Comparison of ENCODE assay signal across 8 cellular contexts in genomic region chr4:120063711-120064110, GRCh38. TPM values are rescaled to one million over a fixed set of nuclear protein-coding genes. Genes with fewer than 3 reads are reported as not detected.
DNase-seq lines count a peak whose midpoint lies in the region; ATAC-seq and TF ChIP-seq lines count a peak whose summit lies in the region.
"Not testable (repeated sequence)": the region's sequence is repeated elsewhere in the genome, so short reads cannot be mapped to it uniquely, and the experiment has no call there.

No MANE protein-coding gene starts in this region.

- H3F3A ChIP-seq in GM23338 (replicated peaks; ENCODE audit: low read depth), result not testable (repeated sequence)

- H3K4me2 ChIP-seq in GM23338 (peak overlapping the region; percentile 91; the same call in 1 of the 2 replicates), OCI-LY7 (ENCODE audit: low read length) (peak overlapping the region; percentile 80)

- not testable (repeated sequence) for H2AFZ ChIP-seq in GM23338; OCI-LY7 (ENCODE audit: low read length)

- peaks cover 30% of the 10 kb centered on the region for H4K20me1 ChIP-seq in GM23338 (replicated peaks; ENCODE audit: insufficient read depth)
- peaks cover 38% of the 10 kb centered on the region for H4K20me1 ChIP-seq in OCI-LY7 (ENCODE audit: insufficient read depth, low read length)

- H3K27ac Mint-ChIP-seq in GM23338 (peak overlapping the region; percentile 76), chondrocyte (ENCODE audit: unreplicated experiment) (peak overlapping the region; percentile 24)
- not testable (repeated sequence) for H3K27ac Mint-ChIP-seq in activated CD4-positive, alpha-beta T cell treated with anti-CD3 and anti-CD28 coated beads, Interleukin-2, amount 10 ng/mL, durations not matched to agents 24 days and 14 days
- H3K27ac Mint-ChIP-seq in activated naive CD4-positive, alpha-beta T cell treated with anti-CD3 and anti-CD28 coated beads, Interleukin-2, amount 10 ng/mL, durations not matched to agents 7 days and 5 days, result peak overlapping the region; percentile 35
- peak overlapping the region in 6 of 9 donors; percentile 16 to 97 (median 32) for H3K27ac Mint-ChIP-seq in naive thymus-derived CD4-positive, alpha-beta T cell
- H3K27ac Mint-ChIP-seq in stimulated activated memory B cell treated with anti-CD40 and anti-IgM and Interleukin-4, amounts not matched to agents 10 μg/mL and 1 μg/mL and 100 μg/mL, for 72 hours, result peak overlapping the region; percentile 1

- H3K27ac ChIP-seq in GM23338 (ENCODE audit: low read depth); OCI-LY7 (ENCODE audit: low read depth, low read length, poor library complexity, severe bottlenecking); naive thymus-derived CD4-positive, alpha-beta T cell (ENCODE audit: low read depth, low read length): not testable (repeated sequence)

- H3K9me3 ChIP-seq in BE2C; OCI-LY7 (ENCODE audit: low read length); naive thymus-derived CD4-positive, alpha-beta T cell (ENCODE audit: control insufficient read depth in 2 of 3, low read length in 3 of 3): not testable (repeated sequence)

- POLR2A ChIA-PET in OCI-LY7 (lab: Charles Lee), result interaction anchor here (1.2 kb wide), 1 partner anchor 68 kb away, joined by 6 read pairs; no protein-coding TSS in a partner anchor
- POLR2A ChIA-PET in naive thymus-derived CD4-positive, alpha-beta T cell (lab: Charles Lee), result not testable (repeated sequence)

- not testable (repeated sequence) for BruUV-seq in OCI-LY7 (replicated peaks; lab: Mats Ljungman, UMichigan)

- CTCF ChIA-PET in OCI-LY7 (lab: Charles Lee; ENCODE audit: unreplicated experiment); activated naive CD4-positive, alpha-beta T cell treated with anti-CD3 and anti-CD28 coated beads, Interleukin-2, amount 10 ng/mL, durations not matched to agents 7 days and 5 days (lab: Charles Lee); naive thymus-derived CD4-positive, alpha-beta T cell (lab: Charles Lee): not testable (repeated sequence)

- peaks cover 60% of the 10 kb centered on the region for H3K36me3 Mint-ChIP-seq in GM23338 (ENCODE audit: low read depth)
- peaks cover 47% of the 10 kb centered on the region for H3K36me3 Mint-ChIP-seq in activated CD4-positive, alpha-beta T cell treated with anti-CD3 and anti-CD28 coated beads, Interleukin-2, amount 10 ng/mL, durations not matched to agents 24 days and 14 days (ENCODE audit: low read depth)
- peaks cover 49% of the 10 kb centered on the region for H3K36me3 Mint-ChIP-seq in activated naive CD4-positive, alpha-beta T cell treated with anti-CD3 and anti-CD28 coated beads, Interleukin-2, amount 10 ng/mL, durations not matched to agents 7 days and 5 days
- not testable (repeated sequence) for H3K36me3 Mint-ChIP-seq in chondrocyte (ENCODE audit: low read depth)
- H3K36me3 Mint-ChIP-seq in naive thymus-derived CD4-positive, alpha-beta T cell, result peaks cover 4 to 22% (median 16%) of the 10 kb centered on the region in 5 donors
- H3K36me3 Mint-ChIP-seq in stimulated activated memory B cell treated with anti-CD40 and anti-IgM and Interleukin-4, amounts not matched to agents 10 μg/mL and 1 μg/mL and 100 μg/mL, for 72 hours, result peaks cover 12% of the 10 kb centered on the region

- H3K4me1 Mint-ChIP-seq in GM23338, result peaks cover 38% of the 10 kb centered on the region
- H3K4me1 Mint-ChIP-seq in activated CD4-positive, alpha-beta T cell treated with anti-CD3 and anti-CD28 coated beads, Interleukin-2, amount 10 ng/mL, durations not matched to agents 24 days and 14 days, result peaks cover 41% of the 10 kb centered on the region
- H3K4me1 Mint-ChIP-seq in activated naive CD4-positive, alpha-beta T cell treated with anti-CD3 and anti-CD28 coated beads, Interleukin-2, amount 10 ng/mL, durations not matched to agents 7 days and 5 days, result peaks cover 60% of the 10 kb centered on the region
- H3K4me1 Mint-ChIP-seq in chondrocyte (ENCODE audit: low read depth), result peaks cover 30% of the 10 kb centered on the region
- H3K4me1 Mint-ChIP-seq in naive thymus-derived CD4-positive, alpha-beta T cell, result peaks cover 22 to 59% (median 52%) of the 10 kb centered on the region in 7 donors
- H3K4me1 Mint-ChIP-seq in stimulated activated memory B cell treated with anti-CD40 and anti-IgM and Interleukin-4, amounts not matched to agents 10 μg/mL and 1 μg/mL and 100 μg/mL, for 72 hours, result peaks cover 16% of the 10 kb centered on the region

- intact Hi-C loops in OCI-LY7 (cut with micrococcal nuclease; ENCODE audit: unreplicated experiment); naive thymus-derived CD4-positive, alpha-beta T cell (cut with micrococcal nuclease): not testable (repeated sequence)
- intact Hi-C loops in activated CD4-positive, alpha-beta T cell treated with anti-CD3 and anti-CD28 coated beads, Interleukin-2, amount 10 ng/mL, durations not matched to agents 24 days and 14 days (cut with micrococcal nuclease), result loop anchor here (5.0 kb wide), 1 partner anchor 1771 kb away; no protein-coding TSS in a partner anchor

- H3K9me3 Mint-ChIP-seq in GM23338; activated CD4-positive, alpha-beta T cell treated with anti-CD3 and anti-CD28 coated beads, Interleukin-2, amount 10 ng/mL, durations not matched to agents 24 days and 14 days; activated naive CD4-positive, alpha-beta T cell treated with anti-CD3 and anti-CD28 coated beads, Interleukin-2, amount 10 ng/mL, durations not matched to agents 7 days and 5 days; chondrocyte (ENCODE audit: low read depth); naive thymus-derived CD4-positive, alpha-beta T cell; stimulated activated memory B cell treated with anti-CD40 and anti-IgM and Interleukin-4, amounts not matched to agents 10 μg/mL and 1 μg/mL and 100 μg/mL, for 72 hours: not testable (repeated sequence)

- 0 out of 2 replicates have a peak overlapping the region, but pooled peaks have one; percentile 93 for H3K4me3 ChIP-seq in BE2C (ENCODE audit: low read depth, low read length)
- H3K4me3 ChIP-seq in GM23338, result 0 out of 2 replicates have a peak overlapping the region, but pooled peaks have one; percentile 93
- peak overlapping the region; percentile 85 for H3K4me3 ChIP-seq in OCI-LY7 (ENCODE audit: low read depth, low read length, poor library complexity, severe bottlenecking)
- H3K4me3 ChIP-seq in naive thymus-derived CD4-positive, alpha-beta T cell (ENCODE audit: low read length), result not testable (repeated sequence)

- not testable (repeated sequence) for H3K4me1 ChIP-seq in BE2C
- H3K4me1 ChIP-seq in GM23338 (ENCODE audit: insufficient read depth) (peaks cover 24% of the 10 kb centered on the region), OCI-LY7 (ENCODE audit: insufficient read depth, low read length, poor library complexity, severe bottlenecking) (peaks cover 44% of the 10 kb centered on the region)
- H3K4me1 ChIP-seq in naive thymus-derived CD4-positive, alpha-beta T cell (ENCODE audit: control insufficient read depth in 2 of 2, insufficient read depth in 2 of 2, low read length in 2 of 2), result peaks cover 24 to 33% of the 10 kb centered on the region in 2 donors

- H3K4me3 Mint-ChIP-seq in GM23338, result peak overlapping the region; percentile 13; the same call in 1 of the 3 replicates
- H3K4me3 Mint-ChIP-seq in activated CD4-positive, alpha-beta T cell treated with anti-CD3 and anti-CD28 coated beads, Interleukin-2, amount 10 ng/mL, durations not matched to agents 24 days and 14 days, result peak overlapping the region; percentile 28
- H3K4me3 Mint-ChIP-seq in activated naive CD4-positive, alpha-beta T cell treated with anti-CD3 and anti-CD28 coated beads, Interleukin-2, amount 10 ng/mL, durations not matched to agents 7 days and 5 days; chondrocyte (ENCODE audit: unreplicated experiment); stimulated activated memory B cell treated with anti-CD40 and anti-IgM and Interleukin-4, amounts not matched to agents 10 μg/mL and 1 μg/mL and 100 μg/mL, for 72 hours: not testable (repeated sequence)
- peak overlapping the region in 2 of 10 donors; percentile 26 to 67 for H3K4me3 Mint-ChIP-seq in naive thymus-derived CD4-positive, alpha-beta T cell

- not testable (repeated sequence) for H3K27me3 ChIP-seq in BE2C; GM23338 (ENCODE audit: insufficient read depth); naive thymus-derived CD4-positive, alpha-beta T cell (ENCODE audit: control insufficient read depth in 2 of 2, insufficient read depth in 2 of 2, low read length in 2 of 2)

- H3K27me3 Mint-ChIP-seq in GM23338 (ENCODE audit: insufficient read depth, low read depth, poor library complexity); activated CD4-positive, alpha-beta T cell treated with anti-CD3 and anti-CD28 coated beads, Interleukin-2, amount 10 ng/mL, durations not matched to agents 24 days and 14 days; activated naive CD4-positive, alpha-beta T cell treated with anti-CD3 and anti-CD28 coated beads, Interleukin-2, amount 10 ng/mL, durations not matched to agents 7 days and 5 days; chondrocyte (ENCODE audit: low read depth); naive thymus-derived CD4-positive, alpha-beta T cell; stimulated activated memory B cell treated with anti-CD40 and anti-IgM and Interleukin-4, amounts not matched to agents 10 μg/mL and 1 μg/mL and 100 μg/mL, for 72 hours: not testable (repeated sequence)

- H3K9me2 ChIP-seq in GM23338 (ENCODE audit: insufficient read depth); OCI-LY7 (ENCODE audit: insufficient read depth, low read length): not testable (repeated sequence)

- H3K36me3 ChIP-seq in BE2C (peaks cover 43% of the 10 kb centered on the region), GM23338 (ENCODE audit: insufficient read depth) (peaks cover 29% of the 10 kb centered on the region), OCI-LY7 (ENCODE audit: insufficient read depth, low read length) (peaks cover 73% of the 10 kb centered on the region)
- H3K36me3 ChIP-seq in naive thymus-derived CD4-positive, alpha-beta T cell (ENCODE audit: control insufficient read depth in 2 of 3, insufficient read depth in 3 of 3, low read length in 3 of 3), result not testable (repeated sequence)

- H3K79me2 ChIP-seq in GM23338 (replicated peaks; ENCODE audit: insufficient read depth) (peaks cover 59% of the 10 kb centered on the region), OCI-LY7 (ENCODE audit: insufficient read depth, low read depth, low read length) (peaks cover 92% of the 10 kb centered on the region)

- not testable (repeated sequence) for DNase-seq in BE2C; GM23338 (ENCODE audit: low spot score); OCI-LY7 (ENCODE audit: low spot score); activated CD4-positive, alpha-beta T cell treated with anti-CD3 and anti-CD28 coated beads, Interleukin-2, amount 10 ng/mL, durations not matched to agents 24 days and 14 days; activated naive CD4-positive, alpha-beta T cell treated with anti-CD3 and anti-CD28 coated beads, Interleukin-2, amount 10 ng/mL, durations not matched to agents 7 days and 5 days; chondrocyte (ENCODE audit: low spot score); naive thymus-derived CD4-positive, alpha-beta T cell

- not testable (repeated sequence) for TF ChIP-seq CTCF in BE2C (IDR thresholded peaks at IDR 0.05; ENCODE audit: low read depth, low read length); GM23338 (conservative IDR thresholded peaks at IDR 0.05; ENCODE audit: low read depth in 2 of 2); OCI-LY7 (conservative IDR thresholded peaks at IDR 0.05; ENCODE audit: low read length); chondrocyte (IDR thresholded peaks at IDR 0.05)

- ATAC-seq in GM23338; naive thymus-derived CD4-positive, alpha-beta T cell; stimulated activated memory B cell treated with anti-CD40 and anti-IgM and Interleukin-4, amounts not matched to agents 10 μg/mL and 1 μg/mL and 100 μg/mL, for 72 hours: not testable (repeated sequence)

RNA-seq across cellular contexts. Expression of gene MAD2L1, which starts 2.9 kb away (rescaled TPM):
- 18.4 TPM for polyA plus RNA-seq in BE2C (2012; ENCODE audit: insufficient read depth, insufficient read length, low read depth)
- 73.7 and 80.2 TPM in 2 replicates for total RNA-seq in GM23338 (2014; rRNA removed; shearing (Covaris generic))
- polyA plus RNA-seq in GM23338 (2016; fragmentation: Nextera tagmentation; extraction: Ambion mirVana), result 139 and 140 TPM in 2 replicates
- 69.3 and 109 TPM in 2 replicates for total RNA-seq in OCI-LY7 (2014; rRNA removed; shearing (Covaris generic))
- total RNA-seq in OCI-LY7 (2022) (112 TPM in 2 replicates), chondrocyte (7.7 to 9.8 TPM (median 9.4 TPM) in 3 replicates)
- total RNA-seq in activated CD4-positive, alpha-beta T cell treated with anti-CD3 and anti-CD28 coated beads, Interleukin-2, amount 10 ng/mL, durations not matched to agents 24 days and 14 days, result 69.2 and 75.3 TPM in 2 replicates
- 10 to 100 TPM in 2 of 5 experiments, 1 to 10 TPM in 3; 5.1 to 44.0 (median 7.6) TPM for total RNA-seq in naive thymus-derived CD4-positive, alpha-beta T cell
- polyA plus RNA-seq in naive thymus-derived CD4-positive, alpha-beta T cell, result 10 to 100 TPM in 1 of 2 donors, 1 to 10 TPM in 1; 5.7 to 16.7 TPM
